8 cellular contexts compared by ENCODE assay signal in genomic region chr1:151972533-151973270, GRCh38. TPM values are rescaled to one million over a fixed set of nuclear protein-coding genes. Genes with fewer than 3 reads are reported as not detected.
DNase-seq lines count a peak whose midpoint lies in the region; FAIRE-seq and TF ChIP-seq lines count a peak whose summit lies in the region.

No MANE protein-coding gene starts in this region.

- intact Hi-C loops in adrenal gland (cut with DNase I), result no loop called here

- no peaks in the 10 kb centered on the region for H3K27me3 ChIP-seq in adrenal gland
- no peaks in the 10 kb centered on the region; the same call in 1 of the 2 replicates for H3K27me3 ChIP-seq in SJCRH30

- no peaks in the 10 kb centered on the region for H3K9me3 ChIP-seq in adrenal gland (replicated peaks in 1 of 3)
- H3K9me3 ChIP-seq in SJCRH30 (replicated peaks), result no peaks in the 10 kb centered on the region

- TF ChIP-seq POLR2A in adrenal gland (IDR thresholded peaks at IDR 0.05), result no peak
- TF ChIP-seq POLR2A in GM12891 (IDR thresholded peaks at IDR 0.05; ENCODE audit: low read depth, low read length), result no peak

- no peak for TF ChIP-seq CTCF in adrenal gland (IDR thresholded peaks at IDR 0.05)

- H3K4me3 ChIP-seq in adrenal gland (no peak overlapping the region), SJCRH30 (no peak overlapping the region)

- DNase-seq in EL, result peak; percentile 89
- DNase-seq in NCI-H226, result peak; percentile 72
- DNase-seq in adrenal gland, result peak; percentile 51 to 79 (median 76)
- peak; percentile 90 for DNase-seq in kidney glomerular epithelial cell (lab: John Stamatoyannopoulos, UW)
- DNase-seq in GM12891 (ENCODE audit: insufficient read length, low spot score), result no peak
- DNase-seq in cerebellar cortex (ENCODE audit: low spot score), result no peak
- DNase-seq in SJCRH30, result no peak
- DNase-seq in GF-D8 (lab: John Stamatoyannopoulos, UW), result no peak

- H3K36me3 ChIP-seq in adrenal gland (replicated peaks in 1 of 2) (no peaks in the 10 kb centered on the region), SJCRH30 (no peaks in the 10 kb centered on the region)

- H3K27ac ChIP-seq in adrenal gland, result peak overlapping the region in 1 of 5 donors; percentile 23
- H3K27ac ChIP-seq in SJCRH30, result no peak overlapping the region

- FAIRE-seq in GM12891 (lab: Jason Lieb, UNC), result no peak

- H3K4me1 ChIP-seq in adrenal gland (replicated peaks in 1 of 2), result peaks cover 0 to 12% of the 10 kb centered on the region in 2 donors
- no peaks in the 10 kb centered on the region for H3K4me1 ChIP-seq in SJCRH30

- WGBS in adrenal gland, 4 donors, result 36 to 38% (median 37%) methylated on average over 7 of the region's 7 CpGs

TF ChIP-seq in GM12891, 5 proteins besides CTCF, POLR2A, EP300 and RAD21:
- TF ChIP-seq POLR2AphosphoS5 (IDR thresholded peaks at IDR 0.05; ENCODE audit: low read depth, low read length) (no peak), SPI1 (IDR thresholded peaks at IDR 0.05; ENCODE audit: low read depth, low read length) (no peak), POU2F2 (IDR thresholded peaks at IDR 0.05; ENCODE audit: low read depth, low read length) (no peak), TAF1 (IDR thresholded peaks at IDR 0.05; ENCODE audit: low read depth, low read length) (no peak), PAX5 (IDR thresholded peaks at IDR 0.05; ENCODE audit: insufficient read depth, low read length, severe bottlenecking) (no peak)

RNA-seq across cellular contexts. Expression of gene S100A10, which starts 21.0 kb away (rescaled TPM):
- total RNA-seq in adrenal gland, result 100 to 1,000 TPM in 5 of 8 donors, 10 to 100 TPM in 3; 66.7 to 463 (median 262) TPM
- 100 to 1,000 TPM; 439 to 860 (median 798) TPM for polyA plus RNA-seq in adrenal gland
- polyA plus RNA-seq in GM12891 (2012; ENCODE audit: low read depth, missing spikeins), result 0.64 TPM
- total RNA-seq in SJCRH30 (2014; rRNA removed; shearing (Covaris generic)), result 36.4 and 38.3 TPM in 2 replicates

Comparison
In these comparisons a context has a peak if more than half of its experiments do, and no peak if none do; other contexts are left out.
1. DNase-seq: peak in EL (single experiment), NCI-H226 (single experiment), adrenal gland (7 of 7) and kidney glomerular epithelial cell (single experiment); none in GM12891 (single experiment), cerebellar cortex (single experiment), SJCRH30 (0 of 2) and GF-D8 (single experiment).